In the genomic region with DNA sequence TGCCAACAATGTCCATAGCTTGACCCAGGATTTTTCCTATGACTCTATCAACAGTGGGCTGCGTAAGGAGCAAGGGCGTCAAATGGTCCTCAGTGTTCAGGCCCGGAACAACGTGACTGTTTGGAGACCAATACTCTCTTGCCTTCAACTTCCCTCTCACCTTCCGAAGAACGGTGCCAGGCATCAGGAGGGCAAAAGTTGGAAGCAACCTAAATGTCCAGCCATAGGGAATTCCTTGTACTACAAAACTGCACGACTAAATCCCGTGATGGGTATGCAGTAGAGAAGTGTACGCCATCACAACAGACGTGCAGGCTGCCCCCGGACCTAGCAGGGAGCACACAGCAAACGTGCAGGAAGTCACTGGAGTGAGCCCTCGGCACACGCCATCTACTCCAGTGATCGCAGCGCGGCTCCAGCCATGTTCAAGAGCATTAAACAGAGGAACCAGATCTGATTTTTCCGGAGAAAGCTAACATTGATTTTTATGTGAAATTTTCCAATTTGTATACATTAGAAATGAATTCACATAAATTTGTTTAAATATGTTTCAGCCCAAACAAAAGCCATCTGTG, we compare ENCODE assay signal across 1 cellular context.
TF ChIP-seq lines count a peak whose summit lies in the region.

No MANE protein-coding gene starts in this region.

TF ChIP-seq in GM23338, 12 proteins besides CTCF, POLR2A, EP300 and RAD21 (continued from another document):
- TF ChIP-seq ZNF462 (CRISPR knock-in tag; IDR thresholded peaks at IDR 0.05) (no peak), ZNF114 (CRISPR knock-in tag; IDR thresholded peaks at IDR 0.05) (no peak), EZH2 (IDR thresholded peaks at IDR 0.05; ENCODE audit: low read depth, unreplicated experiment) (no peak)
- TF ChIP-seq, protein P1, sequence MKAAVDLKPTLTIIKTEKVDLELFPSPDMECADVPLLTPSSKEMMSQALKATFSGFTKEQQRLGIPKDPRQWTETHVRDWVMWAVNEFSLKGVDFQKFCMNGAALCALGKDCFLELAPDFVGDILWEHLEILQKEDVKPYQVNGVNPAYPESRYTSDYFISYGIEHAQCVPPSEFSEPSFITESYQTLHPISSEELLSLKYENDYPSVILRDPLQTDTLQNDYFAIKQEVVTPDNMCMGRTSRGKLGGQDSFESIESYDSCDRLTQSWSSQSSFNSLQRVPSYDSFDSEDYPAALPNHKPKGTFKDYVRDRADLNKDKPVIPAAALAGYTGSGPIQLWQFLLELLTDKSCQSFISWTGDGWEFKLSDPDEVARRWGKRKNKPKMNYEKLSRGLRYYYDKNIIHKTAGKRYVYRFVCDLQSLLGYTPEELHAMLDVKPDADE (IDR thresholded peaks at IDR 0.05), result no peak
